Comparison of ENCODE assay signal across 10 cellular contexts in the genomic region with DNA sequence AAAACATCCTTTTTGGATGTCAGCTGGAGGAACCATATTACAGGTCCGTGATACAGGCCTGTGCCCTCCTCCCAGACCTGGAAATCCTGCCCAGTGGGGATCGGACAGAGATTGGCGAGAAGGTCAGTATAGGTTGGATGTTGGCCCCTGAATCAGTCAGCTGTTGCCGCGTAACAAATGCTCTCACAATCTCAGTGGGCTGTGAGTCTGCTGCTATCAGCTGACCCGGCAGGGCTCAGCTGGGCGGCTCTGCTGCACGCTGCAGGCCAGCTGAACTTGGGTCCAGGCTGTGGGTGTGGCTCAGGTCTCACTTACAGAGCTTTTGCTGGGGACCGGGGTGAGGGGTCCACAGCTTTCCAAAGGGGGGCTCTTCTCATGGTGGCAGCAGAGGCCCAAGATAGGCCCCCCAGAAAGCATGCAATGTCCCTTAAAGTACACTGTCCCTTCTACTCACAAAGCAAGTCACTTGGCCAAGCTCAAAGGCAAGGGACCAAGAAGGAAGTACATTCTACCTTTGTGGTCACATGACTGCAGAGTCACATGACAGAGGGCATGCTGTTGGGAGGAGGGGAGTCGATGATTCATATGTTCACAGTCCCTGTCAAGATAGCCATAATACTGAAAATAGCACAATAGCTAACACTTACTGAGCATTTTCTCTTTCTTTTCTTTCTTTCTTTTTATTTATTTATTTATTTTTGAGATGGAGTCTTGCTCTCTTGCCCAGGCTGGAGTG.
A peak's percentile ranks its signal among the peaks of the same experiment; 100 is the strongest.
DNase-seq lines count a peak whose midpoint lies in the region; ATAC-seq and TF ChIP-seq lines count a peak whose summit lies in the region.
"Had no signal": no experiment of that assay in that cellular context is flagged by ENCODE, and none has a peak within 500 bp of the region (broad histone marks: within the 10 kb centered on the region; RNA-seq: fewer than 3 reads in every experiment).

No MANE protein-coding gene starts in this region.

- H3K4me3 Mint-ChIP-seq in T-helper 2 cell treated with Interferon-gamma antibody and Interleukin-4, amounts not matched to agents 5 μg/mL and 100 μg/mL, for 36 hours, result no peak overlapping the region
- H3K4me3 Mint-ChIP-seq: effector memory CD8-positive, alpha-beta T cell had no signal

- TF ChIP-seq CTCF in adrenal gland (IDR thresholded peaks at IDR 0.05), result no peak

- H3K36me3 Mint-ChIP-seq in T-helper 2 cell treated with Interferon-gamma antibody and Interleukin-4, amounts not matched to agents 5 μg/mL and 100 μg/mL, for 36 hours (ENCODE audit: low read depth), result peaks cover 82% of the 10 kb centered on the region

- peaks cover 0 to 6% (median 0%) of the 10 kb centered on the region in 3 donors for H3K9me3 ChIP-seq in adrenal gland (replicated peaks in 1 of 3)

- no peak overlapping the region for H3K4me3 ChIP-seq in adrenal gland

- peaks cover 0 to 51% of the 10 kb centered on the region in 2 donors for H3K36me3 ChIP-seq in adrenal gland (replicated peaks in 1 of 2)

- H3K27me3 ChIP-seq in adrenal gland, result no peaks in the 10 kb centered on the region

- peak; percentile 21 for DNase-seq in DMS 273 (lab: John Stamatoyannopoulos, UW; ENCODE audit: unreplicated experiment)
- no peak for DNase-seq in DMS 273 treated with DMSO at 0.1 percent for 48 hours (lab: John Stamatoyannopoulos, UW)
- DNase-seq in NCI-H69 (lab: John Stamatoyannopoulos, UW), result peak; percentile 12
- DNase-seq in amniotic epithelial cell (ENCODE audit: low read depth), result peak; percentile 27
- DNase-seq in stimulated activated CD4-positive, alpha-beta T cell treated with anti-CD3 and anti-CD28 coated beads, Interleukin-15, amount 100 ng/mL, for 48 hours (ENCODE audit: low read depth in 2 of 2), result peak; percentile 9 to 27
- no peak for DNase-seq in adrenal gland
- DNase-seq in T-helper 2 cell treated with Interferon-gamma antibody and Interleukin-4, amounts not matched to agents 5 μg/mL and 100 μg/mL, for 36 hours (ENCODE audit: low spot score), result no peak
- DNase-seq: effector memory CD8-positive, alpha-beta T cell had no signal

- peaks cover 0 to 4% of the 10 kb centered on the region in 2 donors for H3K4me1 ChIP-seq in adrenal gland (replicated peaks in 1 of 2)

- 95 to 98% (median 97%) methylated on average over 7 to 10 of the region's 10 CpGs for WGBS in adrenal gland, 4 donors

- intact Hi-C loops in adrenal gland (cut with DNase I), result no loop called here

- H3K27me3 Mint-ChIP-seq in T-helper 2 cell treated with Interferon-gamma antibody and Interleukin-4, amounts not matched to agents 5 μg/mL and 100 μg/mL, for 36 hours (ENCODE audit: low read depth), result no peaks in the 10 kb centered on the region
- H3K27me3 Mint-ChIP-seq: effector memory CD8-positive, alpha-beta T cell had no signal

- no peak for ATAC-seq in GM18520 (IDR thresholded peaks at IDR 0.05; ENCODE audit: unreplicated experiment)
- ATAC-seq: effector memory CD8-positive, alpha-beta T cell had no signal

- no peak overlapping the region for H3K27ac Mint-ChIP-seq in T-helper 2 cell treated with Interferon-gamma antibody and Interleukin-4, amounts not matched to agents 5 μg/mL and 100 μg/mL, for 36 hours
- H3K27ac Mint-ChIP-seq: effector memory CD8-positive, alpha-beta T cell had no signal

- peaks cover 6% of the 10 kb centered on the region for H3K9me3 Mint-ChIP-seq in T-helper 2 cell treated with Interferon-gamma antibody and Interleukin-4, amounts not matched to agents 5 μg/mL and 100 μg/mL, for 36 hours
- H3K9me3 Mint-ChIP-seq: effector memory CD8-positive, alpha-beta T cell had no signal

- no peak overlapping the region for H3K27ac ChIP-seq in adrenal gland
- H3K27ac ChIP-seq: 22Rv1 had no signal

- no peak for TF ChIP-seq POLR2A in adrenal gland (IDR thresholded peaks at IDR 0.05)

- H3K4me1 Mint-ChIP-seq in T-helper 2 cell treated with Interferon-gamma antibody and Interleukin-4, amounts not matched to agents 5 μg/mL and 100 μg/mL, for 36 hours (ENCODE audit: low read depth), result no peaks in the 10 kb centered on the region

Comparison
In these comparisons a context has a peak if more than half of its experiments do, and no peak if none do; other contexts are left out.
1. DNase-seq: peak in DMS 273 (single experiment), NCI-H69 (single experiment), amniotic epithelial cell (single experiment) and stimulated activated CD4-positive, alpha-beta T cell treated with anti-CD3 and anti-CD28 coated beads, Interleukin-15, amount 100 ng/mL, for 48 hours (2 of 2); none in DMS 273 treated with DMSO at 0.1 percent for 48 hours (single experiment), adrenal gland (0 of 7) and T-helper 2 cell treated with Interferon-gamma antibody and Interleukin-4, amounts not matched to agents 5 μg/mL and 100 μg/mL, for 36 hours (single experiment).